1 cellular context compared by ENCODE assay signal in the genomic region with DNA sequence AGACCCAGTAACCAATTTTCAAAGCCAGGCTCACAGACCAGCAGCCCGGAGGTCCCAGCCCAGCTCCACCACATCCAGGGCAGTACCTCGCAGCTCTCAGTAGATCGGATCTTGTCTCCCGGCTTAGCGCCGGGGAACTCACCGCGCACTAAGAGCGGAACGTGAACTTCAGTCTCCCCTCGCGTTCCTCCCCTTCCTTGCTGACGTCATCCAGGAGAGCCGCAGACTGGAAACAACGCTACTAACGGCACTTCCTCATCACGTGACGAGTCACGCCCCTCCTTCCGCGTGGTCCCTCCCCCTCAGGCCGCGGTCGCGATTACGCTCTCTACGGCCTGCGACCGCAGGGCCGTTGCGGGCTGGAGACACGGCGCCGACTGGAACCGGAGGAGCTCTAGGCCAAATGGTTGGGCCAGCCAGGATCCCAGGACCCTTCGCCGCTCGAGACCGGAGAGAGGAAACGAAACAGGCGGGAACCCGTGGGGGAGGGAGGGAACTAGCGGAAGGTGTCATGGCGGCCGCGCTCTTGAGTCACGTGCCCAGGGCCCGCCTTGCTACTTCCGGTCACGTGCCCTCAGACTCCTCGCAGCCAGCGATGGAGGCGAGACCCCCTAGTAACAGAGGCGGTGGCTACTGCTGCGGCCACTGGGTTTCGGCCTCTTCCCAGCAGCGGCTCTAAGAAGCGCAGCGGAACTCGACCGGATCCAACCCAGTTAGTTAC.
TF ChIP-seq lines count a peak whose summit lies in the region.

A gene (plus strand): TSS at position 577 of the 721 bp plus-strand sequence. CDS start 10,508 bp downstream, outside the sequence.
A gene with protein sequence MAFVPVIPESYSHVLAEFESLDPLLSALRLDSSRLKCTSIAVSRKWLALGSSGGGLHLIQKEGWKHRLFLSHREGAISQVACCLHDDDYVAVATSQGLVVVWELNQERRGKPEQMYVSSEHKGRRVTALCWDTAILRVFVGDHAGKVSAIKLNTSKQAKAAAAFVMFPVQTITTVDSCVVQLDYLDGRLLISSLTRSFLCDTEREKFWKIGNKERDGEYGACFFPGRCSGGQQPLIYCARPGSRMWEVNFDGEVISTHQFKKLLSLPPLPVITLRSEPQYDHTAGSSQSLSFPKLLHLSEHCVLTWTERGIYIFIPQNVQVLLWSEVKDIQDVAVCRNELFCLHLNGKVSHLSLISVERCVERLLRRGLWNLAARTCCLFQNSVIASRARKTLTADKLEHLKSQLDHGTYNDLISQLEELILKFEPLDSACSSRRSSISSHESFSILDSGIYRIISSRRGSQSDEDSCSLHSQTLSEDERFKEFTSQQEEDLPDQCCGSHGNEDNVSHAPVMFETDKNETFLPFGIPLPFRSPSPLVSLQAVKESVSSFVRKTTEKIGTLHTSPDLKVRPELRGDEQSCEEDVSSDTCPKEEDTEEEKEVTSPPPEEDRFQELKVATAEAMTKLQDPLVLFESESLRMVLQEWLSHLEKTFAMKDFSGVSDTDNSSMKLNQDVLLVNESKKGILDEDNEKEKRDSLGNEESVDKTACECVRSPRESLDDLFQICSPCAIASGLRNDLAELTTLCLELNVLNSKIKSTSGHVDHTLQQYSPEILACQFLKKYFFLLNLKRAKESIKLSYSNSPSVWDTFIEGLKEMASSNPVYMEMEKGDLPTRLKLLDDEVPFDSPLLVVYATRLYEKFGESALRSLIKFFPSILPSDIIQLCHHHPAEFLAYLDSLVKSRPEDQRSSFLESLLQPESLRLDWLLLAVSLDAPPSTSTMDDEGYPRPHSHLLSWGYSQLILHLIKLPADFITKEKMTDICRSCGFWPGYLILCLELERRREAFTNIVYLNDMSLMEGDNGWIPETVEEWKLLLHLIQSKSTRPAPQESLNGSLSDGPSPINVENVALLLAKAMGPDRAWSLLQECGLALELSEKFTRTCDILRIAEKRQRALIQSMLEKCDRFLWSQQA (minus strand): TSS at position 150 of the 721 bp plus-strand sequence. CDS start 4,282 bp downstream, outside the sequence.

TF ChIP-seq in HepG2, 621 proteins besides CTCF, POLR2A, EP300 and RAD21 (continued from another document and continues in another):
- TF ChIP-seq ZNF451 (CRISPR knock-in tag; IDR thresholded peaks at IDR 0.05): peak; percentile 84
- peak; percentile 95 for TF ChIP-seq ZFY (CRISPR knock-in tag; IDR thresholded peaks at IDR 0.05)
- TF ChIP-seq ZNF841 (CRISPR knock-in tag; IDR thresholded peaks at IDR 0.05; ENCODE audit: borderline replicate concordance): 0 out of 2 replicates have a peak, but pooled peaks have one; percentile 42
- TF ChIP-seq SALL1 (CRISPR knock-in tag; IDR thresholded peaks at IDR 0.05): peak; percentile 95
- TF ChIP-seq, protein P1, sequence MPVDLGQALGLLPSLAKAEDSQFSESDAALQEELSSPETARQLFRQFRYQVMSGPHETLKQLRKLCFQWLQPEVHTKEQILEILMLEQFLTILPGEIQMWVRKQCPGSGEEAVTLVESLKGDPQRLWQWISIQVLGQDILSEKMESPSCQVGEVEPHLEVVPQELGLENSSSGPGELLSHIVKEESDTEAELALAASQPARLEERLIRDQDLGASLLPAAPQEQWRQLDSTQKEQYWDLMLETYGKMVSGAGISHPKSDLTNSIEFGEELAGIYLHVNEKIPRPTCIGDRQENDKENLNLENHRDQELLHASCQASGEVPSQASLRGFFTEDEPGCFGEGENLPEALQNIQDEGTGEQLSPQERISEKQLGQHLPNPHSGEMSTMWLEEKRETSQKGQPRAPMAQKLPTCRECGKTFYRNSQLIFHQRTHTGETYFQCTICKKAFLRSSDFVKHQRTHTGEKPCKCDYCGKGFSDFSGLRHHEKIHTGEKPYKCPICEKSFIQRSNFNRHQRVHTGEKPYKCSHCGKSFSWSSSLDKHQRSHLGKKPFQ (CRISPR knock-in tag; IDR thresholded peaks at IDR 0.05; ENCODE audit: insufficient replicate concordance): peak; percentile 91
- TF ChIP-seq, protein P2, sequence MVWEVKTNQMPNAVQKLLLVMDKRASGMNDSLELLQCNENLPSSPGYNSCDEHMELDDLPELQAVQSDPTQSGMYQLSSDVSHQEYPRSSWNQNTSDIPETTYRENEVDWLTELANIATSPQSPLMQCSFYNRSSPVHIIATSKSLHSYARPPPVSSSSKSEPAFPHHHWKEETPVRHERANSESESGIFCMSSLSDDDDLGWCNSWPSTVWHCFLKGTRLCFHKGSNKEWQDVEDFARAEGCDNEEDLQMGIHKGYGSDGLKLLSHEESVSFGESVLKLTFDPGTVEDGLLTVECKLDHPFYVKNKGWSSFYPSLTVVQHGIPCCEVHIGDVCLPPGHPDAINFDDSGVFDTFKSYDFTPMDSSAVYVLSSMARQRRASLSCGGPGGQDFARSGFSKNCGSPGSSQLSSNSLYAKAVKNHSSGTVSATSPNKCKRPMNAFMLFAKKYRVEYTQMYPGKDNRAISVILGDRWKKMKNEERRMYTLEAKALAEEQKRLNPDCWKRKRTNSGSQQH (CRISPR knock-in tag; IDR thresholded peaks at IDR 0.05; ENCODE audit: low read depth): peak; percentile 86; the same call in 1 of the 2 replicates
- TF ChIP-seq JDP2 (CRISPR knock-in tag; IDR thresholded peaks at IDR 0.05; ENCODE audit: borderline replicate concordance): peak; percentile 66; the same call in 1 of the 2 replicates
- TF ChIP-seq ERF (CRISPR knock-in tag; IDR thresholded peaks at IDR 0.05): peak; percentile 94
- no peak for TF ChIP-seq MTF2 (CRISPR knock-in tag; IDR thresholded peaks at IDR 0.05; ENCODE audit: borderline replicate concordance)
- TF ChIP-seq SAP130 (CRISPR knock-in tag; IDR thresholded peaks at IDR 0.05; ENCODE audit: low read depth): peak; percentile 99
- peak; percentile 99 for TF ChIP-seq ARNTL (CRISPR knock-in tag; IDR thresholded peaks at IDR 0.05)
- peak; percentile 78; the same call in 1 of the 2 replicates for TF ChIP-seq ZNF335 (CRISPR knock-in tag; IDR thresholded peaks at IDR 0.05)
- peak; percentile 22; the same call in 1 of the 2 replicates for TF ChIP-seq NFYC (CRISPR knock-in tag; IDR thresholded peaks at IDR 0.05)
- peak; percentile 96 for TF ChIP-seq GATAD1 (CRISPR knock-in tag; IDR thresholded peaks at IDR 0.05)
- TF ChIP-seq CBX5 (CRISPR knock-in tag; IDR thresholded peaks at IDR 0.05; ENCODE audit: borderline replicate concordance): peak; percentile 86
- TF ChIP-seq, protein P3, sequence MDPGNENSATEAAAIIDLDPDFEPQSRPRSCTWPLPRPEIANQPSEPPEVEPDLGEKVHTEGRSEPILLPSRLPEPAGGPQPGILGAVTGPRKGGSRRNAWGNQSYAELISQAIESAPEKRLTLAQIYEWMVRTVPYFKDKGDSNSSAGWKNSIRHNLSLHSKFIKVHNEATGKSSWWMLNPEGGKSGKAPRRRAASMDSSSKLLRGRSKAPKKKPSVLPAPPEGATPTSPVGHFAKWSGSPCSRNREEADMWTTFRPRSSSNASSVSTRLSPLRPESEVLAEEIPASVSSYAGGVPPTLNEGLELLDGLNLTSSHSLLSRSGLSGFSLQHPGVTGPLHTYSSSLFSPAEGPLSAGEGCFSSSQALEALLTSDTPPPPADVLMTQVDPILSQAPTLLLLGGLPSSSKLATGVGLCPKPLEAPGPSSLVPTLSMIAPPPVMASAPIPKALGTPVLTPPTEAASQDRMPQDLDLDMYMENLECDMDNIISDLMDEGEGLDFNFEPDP (CRISPR knock-in tag; conservative IDR thresholded peaks at IDR 0.05): no peak
- TF ChIP-seq, protein P4, sequence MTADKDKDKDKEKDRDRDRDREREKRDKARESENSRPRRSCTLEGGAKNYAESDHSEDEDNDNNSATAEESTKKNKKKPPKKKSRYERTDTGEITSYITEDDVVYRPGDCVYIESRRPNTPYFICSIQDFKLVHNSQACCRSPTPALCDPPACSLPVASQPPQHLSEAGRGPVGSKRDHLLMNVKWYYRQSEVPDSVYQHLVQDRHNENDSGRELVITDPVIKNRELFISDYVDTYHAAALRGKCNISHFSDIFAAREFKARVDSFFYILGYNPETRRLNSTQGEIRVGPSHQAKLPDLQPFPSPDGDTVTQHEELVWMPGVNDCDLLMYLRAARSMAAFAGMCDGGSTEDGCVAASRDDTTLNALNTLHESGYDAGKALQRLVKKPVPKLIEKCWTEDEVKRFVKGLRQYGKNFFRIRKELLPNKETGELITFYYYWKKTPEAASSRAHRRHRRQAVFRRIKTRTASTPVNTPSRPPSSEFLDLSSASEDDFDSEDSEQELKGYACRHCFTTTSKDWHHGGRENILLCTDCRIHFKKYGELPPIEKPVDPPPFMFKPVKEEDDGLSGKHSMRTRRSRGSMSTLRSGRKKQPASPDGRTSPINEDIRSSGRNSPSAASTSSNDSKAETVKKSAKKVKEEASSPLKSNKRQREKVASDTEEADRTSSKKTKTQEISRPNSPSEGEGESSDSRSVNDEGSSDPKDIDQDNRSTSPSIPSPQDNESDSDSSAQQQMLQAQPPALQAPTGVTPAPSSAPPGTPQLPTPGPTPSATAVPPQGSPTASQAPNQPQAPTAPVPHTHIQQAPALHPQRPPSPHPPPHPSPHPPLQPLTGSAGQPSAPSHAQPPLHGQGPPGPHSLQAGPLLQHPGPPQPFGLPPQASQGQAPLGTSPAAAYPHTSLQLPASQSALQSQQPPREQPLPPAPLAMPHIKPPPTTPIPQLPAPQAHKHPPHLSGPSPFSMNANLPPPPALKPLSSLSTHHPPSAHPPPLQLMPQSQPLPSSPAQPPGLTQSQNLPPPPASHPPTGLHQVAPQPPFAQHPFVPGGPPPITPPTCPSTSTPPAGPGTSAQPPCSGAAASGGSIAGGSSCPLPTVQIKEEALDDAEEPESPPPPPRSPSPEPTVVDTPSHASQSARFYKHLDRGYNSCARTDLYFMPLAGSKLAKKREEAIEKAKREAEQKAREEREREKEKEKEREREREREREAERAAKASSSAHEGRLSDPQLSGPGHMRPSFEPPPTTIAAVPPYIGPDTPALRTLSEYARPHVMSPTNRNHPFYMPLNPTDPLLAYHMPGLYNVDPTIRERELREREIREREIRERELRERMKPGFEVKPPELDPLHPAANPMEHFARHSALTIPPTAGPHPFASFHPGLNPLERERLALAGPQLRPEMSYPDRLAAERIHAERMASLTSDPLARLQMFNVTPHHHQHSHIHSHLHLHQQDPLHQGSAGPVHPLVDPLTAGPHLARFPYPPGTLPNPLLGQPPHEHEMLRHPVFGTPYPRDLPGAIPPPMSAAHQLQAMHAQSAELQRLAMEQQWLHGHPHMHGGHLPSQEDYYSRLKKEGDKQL (CRISPR knock-in tag; IDR thresholded peaks at IDR 0.05; ENCODE audit: low read depth): peak; percentile 44; the same call in 1 of the 2 replicates
- TF ChIP-seq RFXANK (CRISPR knock-in tag; IDR thresholded peaks at IDR 0.05): no peak
- TF ChIP-seq ARID2 (CRISPR knock-in tag; IDR thresholded peaks at IDR 0.05; ENCODE audit: borderline replicate concordance): peak; percentile 41; the same call in 1 of the 2 replicates
- no peak for TF ChIP-seq MATR3 (CRISPR knock-in tag; IDR thresholded peaks at IDR 0.05)
- no peak for TF ChIP-seq MTA3 (CRISPR knock-in tag; IDR thresholded peaks at IDR 0.05)
- TF ChIP-seq, protein P5, sequence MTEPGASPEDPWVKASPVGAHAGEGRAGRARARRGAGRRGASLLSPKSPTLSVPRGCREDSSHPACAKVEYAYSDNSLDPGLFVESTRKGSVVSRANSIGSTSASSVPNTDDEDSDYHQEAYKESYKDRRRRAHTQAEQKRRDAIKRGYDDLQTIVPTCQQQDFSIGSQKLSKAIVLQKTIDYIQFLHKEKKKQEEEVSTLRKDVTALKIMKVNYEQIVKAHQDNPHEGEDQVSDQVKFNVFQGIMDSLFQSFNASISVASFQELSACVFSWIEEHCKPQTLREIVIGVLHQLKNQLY (CRISPR knock-in tag; IDR thresholded peaks at IDR 0.05): peak; percentile 86
- TF ChIP-seq SRF (IDR thresholded peaks at IDR 0.05; ENCODE audit: low read depth, low read length): peak; percentile 62; the same call in 1 of the 2 replicates
- TF ChIP-seq, protein P6, sequence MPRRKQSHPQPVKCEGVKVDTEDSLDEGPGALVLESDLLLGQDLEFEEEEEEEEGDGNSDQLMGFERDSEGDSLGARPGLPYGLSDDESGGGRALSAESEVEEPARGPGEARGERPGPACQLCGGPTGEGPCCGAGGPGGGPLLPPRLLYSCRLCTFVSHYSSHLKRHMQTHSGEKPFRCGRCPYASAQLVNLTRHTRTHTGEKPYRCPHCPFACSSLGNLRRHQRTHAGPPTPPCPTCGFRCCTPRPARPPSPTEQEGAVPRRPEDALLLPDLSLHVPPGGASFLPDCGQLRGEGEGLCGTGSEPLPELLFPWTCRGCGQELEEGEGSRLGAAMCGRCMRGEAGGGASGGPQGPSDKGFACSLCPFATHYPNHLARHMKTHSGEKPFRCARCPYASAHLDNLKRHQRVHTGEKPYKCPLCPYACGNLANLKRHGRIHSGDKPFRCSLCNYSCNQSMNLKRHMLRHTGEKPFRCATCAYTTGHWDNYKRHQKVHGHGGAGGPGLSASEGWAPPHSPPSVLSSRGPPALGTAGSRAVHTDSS (CRISPR knock-in tag; conservative IDR thresholded peaks at IDR 0.05): no peak
- peak; percentile 97 for TF ChIP-seq ZNF350 (CRISPR knock-in tag; IDR thresholded peaks at IDR 0.05; ENCODE audit: borderline replicate concordance, low read depth)
- no peak for TF ChIP-seq ZSCAN12 (CRISPR knock-in tag; IDR thresholded peaks at IDR 0.05)
- peak; percentile 99 for TF ChIP-seq ELF1 (CRISPR knock-in tag; IDR thresholded peaks at IDR 0.05)
